ENCODE assay signal across 2 cellular contexts in genomic region chr12:66960704-66961690, GRCh38.
A peak's percentile ranks its signal among the peaks of the same experiment; 100 is the strongest.
TF ChIP-seq lines count a peak whose summit lies in the region.

No MANE protein-coding gene starts in this region.

TF ChIP-seq in H1, 55 proteins besides CTCF, POLR2A, EP300 and RAD21:
- TF ChIP-seq CHD7 (IDR thresholded peaks at IDR 0.05; ENCODE audit: insufficient replicate concordance, low read length) (peak; percentile 46), BACH1 (IDR thresholded peaks at IDR 0.05; ENCODE audit: low read length) (no peak)
TF ChIP-seq in H1: peak in this region for 1.

TF ChIP-seq in SK-N-SH treated with all-trans-retinoic acid at 6 μM for 48 hours, 23 proteins besides CTCF, POLR2A, EP300 and RAD21:
- no peak for TF ChIP-seq GLIS3 (CRISPR knock-in tag; IDR thresholded peaks at IDR 0.05)
- no peak for TF ChIP-seq OSR1 (CRISPR knock-in tag; IDR thresholded peaks at IDR 0.05)
- no peak for TF ChIP-seq CSDC2 (CRISPR knock-in tag; IDR thresholded peaks at IDR 0.05)
- TF ChIP-seq ZNF565 (CRISPR knock-in tag; conservative IDR thresholded peaks at IDR 0.05; ENCODE audit: low read depth) = no peak
- no peak for TF ChIP-seq ZC3H10 (CRISPR knock-in tag; IDR thresholded peaks at IDR 0.05)
- no peak for TF ChIP-seq BACH2 (CRISPR knock-in tag; IDR thresholded peaks at IDR 0.05; ENCODE audit: borderline replicate concordance)
- TF ChIP-seq CREB5 (CRISPR knock-in tag; IDR thresholded peaks at IDR 0.05; ENCODE audit: low read depth) = no peak
- no peak for TF ChIP-seq SNAI2 (CRISPR knock-in tag; IDR thresholded peaks at IDR 0.05)
- TF ChIP-seq POU6F1 (CRISPR knock-in tag; IDR thresholded peaks at IDR 0.05; ENCODE audit: borderline replicate concordance, low read depth) = no peak
- TF ChIP-seq ESRRG (CRISPR knock-in tag; IDR thresholded peaks at IDR 0.05) = no peak
- TF ChIP-seq PATZ1 (CRISPR knock-in tag; IDR thresholded peaks at IDR 0.05; ENCODE audit: borderline replicate concordance) = no peak
- TF ChIP-seq CSRNP3 (CRISPR knock-in tag; IDR thresholded peaks at IDR 0.05) = no peak
- no peak for TF ChIP-seq ARNTL (CRISPR knock-in tag; IDR thresholded peaks at IDR 0.05; ENCODE audit: borderline replicate concordance, low read depth)
- TF ChIP-seq TOX (CRISPR knock-in tag; IDR thresholded peaks at IDR 0.05; ENCODE audit: borderline replicate concordance) = no peak
- TF ChIP-seq RARB (CRISPR knock-in tag; IDR thresholded peaks at IDR 0.05) = no peak
- TF ChIP-seq TCF4 (CRISPR knock-in tag; IDR thresholded peaks at IDR 0.05; ENCODE audit: borderline replicate concordance) = no peak
- no peak for TF ChIP-seq TSHZ2 (CRISPR knock-in tag; IDR thresholded peaks at IDR 0.05)
- no peak for TF ChIP-seq ISL1 (CRISPR knock-in tag; IDR thresholded peaks at IDR 0.05)
- TF ChIP-seq PPARA (CRISPR knock-in tag; IDR thresholded peaks at IDR 0.05; ENCODE audit: borderline replicate concordance) = no peak
- no peak for TF ChIP-seq ZFP30 (CRISPR knock-in tag; IDR thresholded peaks at IDR 0.05)
